In the genomic region with DNA sequence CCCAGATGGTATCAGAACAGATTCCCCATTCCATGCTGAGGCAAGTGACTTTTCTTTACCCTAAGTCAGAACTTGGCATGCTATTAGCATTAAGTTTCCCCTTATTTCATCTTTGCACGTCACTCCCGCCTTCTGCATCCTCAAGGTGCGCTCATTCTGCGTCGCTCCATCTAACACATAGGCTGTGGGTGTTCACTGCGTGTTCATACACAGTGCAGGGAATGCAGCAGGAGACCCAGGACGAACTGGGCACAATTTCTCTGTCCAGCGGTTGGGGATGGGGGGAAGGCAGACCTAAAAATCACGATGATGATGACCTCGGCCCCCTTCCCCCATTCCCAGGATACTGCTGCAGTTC, we compare ENCODE assay signal across 10 cellular contexts. TPM values are rescaled to one million over a fixed set of nuclear protein-coding genes. Genes with fewer than 3 reads are reported as not detected.
"Had no signal": no experiment of that assay in that cellular context is flagged by ENCODE, and none has a peak within 500 bp of the region (broad histone marks: within the 10 kb centered on the region; RNA-seq: fewer than 3 reads in every experiment).

No MANE protein-coding gene starts in this region.

- H3K9me3 Mint-ChIP-seq: HFFc6 had no signal

- DNase-seq: GM23248, GOT3, H7, HFFc6 had no signal

- ATAC-seq: HCT116, HepG2 had no signal

- H3K27ac Mint-ChIP-seq: HFFc6 had no signal

- H3K9me3 ChIP-seq: HAP-1 had no signal

- H3K4me3 Mint-ChIP-seq: HFFc6 had no signal

- H3K4me3 ChIP-seq: GM23248, HAP-1 had no signal

- H3K36me3 ChIP-seq: HAP-1 had no signal

- H3K27ac ChIP-seq: GM23248, HL-60 had no signal

- H3K4me1 ChIP-seq: HAP-1 had no signal

RNA-seq across cellular contexts. Expression of a gene that starts 19.7 kb away (rescaled TPM):
- total RNA-seq: GM23248, H4, H7, HepG2, HFFc6, HT1080 had no signal
- polyA plus RNA-seq: GM23248 had no signal
